ENCODE assay signal across 7 cellular contexts in the genomic region with DNA sequence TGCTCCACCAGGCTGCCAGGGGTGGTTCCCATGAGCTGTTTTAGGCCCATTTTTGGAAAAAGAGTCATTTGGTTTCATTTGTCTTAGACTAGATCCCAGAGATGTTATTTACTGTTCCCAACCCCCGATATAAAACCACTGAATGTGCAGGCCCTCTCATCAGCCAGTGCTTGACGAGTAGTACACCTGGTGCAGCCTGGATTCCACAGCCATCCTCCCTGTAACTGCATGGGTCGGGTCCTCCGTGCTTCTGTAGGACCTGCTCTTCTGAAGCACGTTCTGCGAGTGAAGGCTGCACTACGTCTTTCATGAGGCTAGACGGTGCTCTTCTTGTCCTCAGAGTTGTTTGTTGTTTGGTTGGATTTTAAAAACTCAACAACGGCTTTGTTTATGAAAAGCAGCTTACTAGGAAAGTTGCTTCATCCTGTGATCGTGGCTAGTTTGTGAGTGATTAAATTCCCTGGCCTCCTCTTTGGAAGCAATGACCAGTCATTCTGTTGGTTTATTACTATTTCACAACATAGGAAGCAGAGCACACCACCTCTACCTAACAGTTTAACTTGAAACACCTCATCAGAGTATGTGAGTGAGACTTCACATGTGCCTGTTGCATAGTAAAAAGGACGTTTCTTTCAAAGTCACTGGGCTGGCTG.
DNase-seq lines count a peak whose midpoint lies in the region; ATAC-seq and TF ChIP-seq lines count a peak whose summit lies in the region.

No MANE protein-coding gene starts in this region.

- 81 to 84% methylated on average over 11 of the region's 11 CpGs for WGBS in esophagus, 2 donors

- H4K20me1 ChIP-seq in OCI-LY1 (ENCODE audit: insufficient read depth, low read length): no peaks in the 10 kb centered on the region

- no peaks in the 10 kb centered on the region for H3K79me2 ChIP-seq in OCI-LY1 (ENCODE audit: insufficient read depth, low read length)

- peaks cover 19% of the 10 kb centered on the region for H3K36me3 ChIP-seq in OCI-LY1 (ENCODE audit: insufficient read depth, low read length)
- H3K36me3 ChIP-seq in esophagus (ENCODE audit: control insufficient read depth in 2 of 2, insufficient read depth in 2 of 2, low read length in 1 of 2): no peaks in the 10 kb centered on the region
- H3K36me3 ChIP-seq in skeletal muscle tissue (ENCODE audit: control insufficient read depth in 3 of 3, insufficient read depth in 3 of 3, low read length in 3 of 3): no peaks in the 10 kb centered on the region

- peak; percentile 2 for ATAC-seq in GM21528 (IDR thresholded peaks at IDR 0.05; ENCODE audit: low FRiP score, unreplicated experiment)
- no peak for ATAC-seq in GM18867 (IDR thresholded peaks at IDR 0.05; ENCODE audit: unreplicated experiment)
- ATAC-seq in activated CD4-positive, CD25-positive, alpha-beta regulatory T cell treated with anti-CD3 and anti-CD28 coated beads, Interleukin-2, amount 50 U/mL, for 24 hours: no peak

- TF ChIP-seq CTCF in OCI-LY1 (IDR thresholded peaks at IDR 0.05; ENCODE audit: low read length): no peak

- no peaks in the 10 kb centered on the region for H3K9me3 ChIP-seq in OCI-LY1 (ENCODE audit: low read length)
- no peaks in the 10 kb centered on the region for H3K9me3 ChIP-seq in esophagus (ENCODE audit: control insufficient read depth in 2 of 2, insufficient read depth in 1 of 2, low read depth in 1 of 2, low read length in 1 of 2)
- no peaks in the 10 kb centered on the region for H3K9me3 ChIP-seq in skeletal muscle tissue (ENCODE audit: control insufficient read depth in 3 of 3, low read length in 3 of 3)

- H3K27me3 ChIP-seq in OCI-LY1 (ENCODE audit: insufficient read depth, low read length) (no peaks in the 10 kb centered on the region; the same call in 1 of the 2 replicates), esophagus (ENCODE audit: control insufficient read depth in 1 of 2, insufficient read depth in 2 of 2, low read length in 2 of 2) (no peaks in the 10 kb centered on the region), skeletal muscle tissue (ENCODE audit: control insufficient read depth in 3 of 3, insufficient read depth in 3 of 3, low read length in 3 of 3) (no peaks in the 10 kb centered on the region)

- no peak overlapping the region for H3K4me3 ChIP-seq in OCI-LY1 (ENCODE audit: low read depth, low read length, poor library complexity, severe bottlenecking)
- H3K4me3 ChIP-seq in esophagus (ENCODE audit: low read depth in 1 of 2, low read length in 2 of 2): no peak overlapping the region
- no peak overlapping the region for H3K4me3 ChIP-seq in skeletal muscle tissue (ENCODE audit: low read length in 3 of 3)

- H3K4me1 ChIP-seq in OCI-LY1 (ENCODE audit: insufficient read depth, low read length, severe bottlenecking) (peaks cover 23% of the 10 kb centered on the region), esophagus (ENCODE audit: control insufficient read depth in 2 of 2, insufficient read depth in 2 of 2, low read length in 1 of 2) (peaks cover 3% of the 10 kb centered on the region in 2 donors), skeletal muscle tissue (ENCODE audit: control insufficient read depth in 3 of 3, insufficient read depth in 3 of 3, low read length in 3 of 3) (peaks cover 23 to 29% (median 28%) of the 10 kb centered on the region in 3 donors)

- DNase-seq in T-helper 9 cell: no peak

- no peak overlapping the region for H3K9ac ChIP-seq in OCI-LY1 (ENCODE audit: low read length)
- peak overlapping the region in 1 of 3 donors; percentile 2 for H3K9ac ChIP-seq in skeletal muscle tissue (ENCODE audit: low read depth in 1 of 3, low read length in 3 of 3)

- H3F3A ChIP-seq in OCI-LY1 (ENCODE audit: insufficient read depth, low read length): no peaks in the 10 kb centered on the region

- no peak overlapping the region for H2AFZ ChIP-seq in OCI-LY1 (ENCODE audit: low read length)

- H3K4me2 ChIP-seq in OCI-LY1 (ENCODE audit: low read length): peak overlapping the region; percentile 18; the same call in 1 of the 2 replicates

- no peaks in the 10 kb centered on the region for H3K9me2 ChIP-seq in OCI-LY1 (ENCODE audit: low read depth, low read length)

- H3K27ac ChIP-seq in OCI-LY1 (ENCODE audit: low read depth, low read length, poor library complexity, severe bottlenecking): no peak overlapping the region
- peak overlapping the region; percentile 0 to 6 for H3K27ac ChIP-seq in esophagus (ENCODE audit: low read depth in 2 of 2, low read length in 1 of 2)
- peak overlapping the region; percentile 59 for H3K27ac ChIP-seq in skeletal muscle tissue (ENCODE audit: low read depth, low read length)
